8 cellular contexts compared by ENCODE assay signal in genomic region chr2:199458017-199458805, GRCh38. TPM values are rescaled to one million over a fixed set of nuclear protein-coding genes. Genes with fewer than 3 reads are reported as not detected.
DNase-seq lines count a peak whose midpoint lies in the region; ATAC-seq and TF ChIP-seq lines count a peak whose summit lies in the region.

No MANE protein-coding gene starts in this region.

- H4K5ac ChIP-seq in IMR-90 (ENCODE audit: low read depth, low read length), result no peak overlapping the region

- 0% methylated on average over 19 of the region's 75 CpGs; no CpG with 5 or more reads in 1 of the 2 experiments for WGBS in IMR-90 (ENCODE audit: extremely low coverage in 2 of 2, insufficient read length in 1 of 2), 2 experiments
- WGBS in esophagus, 2 donors, result 1 to 2% methylated on average over 41 to 75 of the region's 75 CpGs

- peak overlapping the region; percentile 90 to 99 for H3K4me3 Mint-ChIP-seq in CD14-positive monocyte
- peak overlapping the region; percentile 84 to 93 (median 90) for H3K4me3 Mint-ChIP-seq in nephron

- H2BK120ac ChIP-seq in IMR-90 (ENCODE audit: low read depth, low read length), result peak overlapping the region; percentile 32; the same call in 1 of the 2 replicates

- no peak overlapping the region for H2BK20ac ChIP-seq in IMR-90 (ENCODE audit: low read depth, low read length)

- H3K36me3 ChIP-seq in IMR-90 (ENCODE audit: control insufficient read depth, insufficient read depth, low read length) (no peaks in the 10 kb centered on the region), esophagus (ENCODE audit: control insufficient read depth in 2 of 2, insufficient read depth in 2 of 2, low read length in 1 of 2) (no peaks in the 10 kb centered on the region)

- H3K27ac Mint-ChIP-seq in CD14-positive monocyte (no peak overlapping the region), nephron (no peak overlapping the region)

- peak overlapping the region; percentile 16 for H3K56ac ChIP-seq in IMR-90 (ENCODE audit: extremely low read depth, insufficient read depth, low read length)

- DNase-seq in CD14-positive monocyte (ENCODE audit: low spot score) (no peak), IMR-90 (no peak), T1000 (lab: John Stamatoyannopoulos, UW) (peak; percentile 48)
- no peak for DNase-seq in stimulated activated CD4-positive, alpha-beta T cell treated with anti-CD3 and anti-CD28 coated beads, Interleukin-12 subunit alpha, Interleukin-12 subunit beta, amount 100 ng/mL, for 4 hours

- no peak overlapping the region for H3K23ac ChIP-seq in IMR-90 (ENCODE audit: low read depth, low read length)

- in situ Hi-C loops in IMR-90 (cut with MboI; ENCODE audit: low sequenced_read_pairs), result no loop called here

- TF ChIP-seq CTCF in CD14-positive monocyte (IDR thresholded peaks at IDR 0.05), result no peak
- TF ChIP-seq CTCF in IMR-90 (conservative IDR thresholded peaks at IDR 0.05; ENCODE audit: low read depth, low read length), result no peak
- TF ChIP-seq CTCF in nephron (IDR thresholded peaks at IDR 0.05; ENCODE audit: unreplicated experiment in 3 of 3), result no peak

- dilution Hi-C loops in IMR-90 (cut with HindIII; ENCODE audit: low sequenced_read_pairs, unreplicated experiment), result no loop called here

- H3K27me3 ChIP-seq in IMR-90 (ENCODE audit: control insufficient read depth, insufficient read depth, low read length) (no peaks in the 10 kb centered on the region; the same call in 1 of the 2 replicates), esophagus (ENCODE audit: control insufficient read depth in 1 of 2, insufficient read depth in 2 of 2, low read length in 2 of 2) (peaks cover 0 to 37% of the 10 kb centered on the region in 2 donors)

- POLR2A ChIA-PET in IMR-90 (lab: Charles Lee; ENCODE audit: unreplicated experiment), result no interaction called here

- H3K4me1 Mint-ChIP-seq in CD14-positive monocyte (peaks cover 51% of the 10 kb centered on the region), nephron (peaks cover 30% of the 10 kb centered on the region)

- peak overlapping the region; percentile 90 for H2AK9ac ChIP-seq in IMR-90 (replicated peaks; ENCODE audit: low read depth, low read length, poor library complexity)

- peak overlapping the region; percentile 78 for H3K4me3 ChIP-seq in IMR-90 (ENCODE audit: insufficient read depth, low read depth, low read length)
- H3K4me3 ChIP-seq in esophagus (ENCODE audit: low read depth in 1 of 2, low read length in 2 of 2), result peak overlapping the region; percentile 66 to 81

- H3K9me3 Mint-ChIP-seq in CD14-positive monocyte, result peaks cover 3 to 49% (median 37%) of the 10 kb centered on the region in 7 donors
- H3K9me3 Mint-ChIP-seq in nephron, result no peaks in the 10 kb centered on the region

- H3K4ac ChIP-seq in IMR-90 (ENCODE audit: low read depth, low read length), result peak overlapping the region; percentile 36; the same call in 1 of the 2 replicates

- no TSS peak for BruUV-seq in IMR-90 (replicated peaks; lab: Mats Ljungman, UMichigan)

- peak overlapping the region; percentile 95 for H3K4me2 ChIP-seq in IMR-90 (ENCODE audit: low read depth, low read length)

- no peaks in the 10 kb centered on the region; the same call in 1 of the 2 replicates for H3K4me1 ChIP-seq in IMR-90 (ENCODE audit: control insufficient read depth, insufficient read depth, low read length)
- H3K4me1 ChIP-seq in esophagus (ENCODE audit: control insufficient read depth in 2 of 2, insufficient read depth in 2 of 2, low read length in 1 of 2), result peaks cover 10 to 16% of the 10 kb centered on the region in 2 donors

- ATAC-seq in GM19043 (IDR thresholded peaks at IDR 0.05; ENCODE audit: low read depth, unreplicated experiment) (peak; percentile 12), IMR-90 (ENCODE audit: low read depth) (peak; percentile 7), HG03469 (IDR thresholded peaks at IDR 0.05; ENCODE audit: unreplicated experiment) (no peak)

- peak overlapping the region; percentile 76 for H2BK5ac ChIP-seq in IMR-90 (ENCODE audit: low read depth, low read length, poor library complexity, severe bottlenecking)

- H3K27me3 Mint-ChIP-seq in CD14-positive monocyte (ENCODE audit: low read depth in 3 of 3) (peaks cover 68 to 85% (median 78%) of the 10 kb centered on the region in 3 donors), nephron (ENCODE audit: low read depth) (peaks cover 90% of the 10 kb centered on the region)

- peak overlapping the region; percentile 27; the same call in 1 of the 2 replicates for H2AK5ac ChIP-seq in IMR-90 (ENCODE audit: low read depth, low read length)

- H3K9ac ChIP-seq in IMR-90 (ENCODE audit: low read depth, low read length), result peak overlapping the region; percentile 81

- H3K27ac ChIP-seq in IMR-90 (ENCODE audit: insufficient read depth, low read length) (peak overlapping the region; percentile 78), esophagus (ENCODE audit: low read depth in 2 of 2, low read length in 1 of 2) (peak overlapping the region in 1 of 2 donors; percentile 77)

- H3K18ac ChIP-seq in IMR-90 (ENCODE audit: low read depth, low read length), result peak overlapping the region; percentile 34; the same call in 1 of the 2 replicates

- peak overlapping the region; percentile 99 for H2AFZ ChIP-seq in IMR-90 (replicated peaks; ENCODE audit: low read length, poor library complexity)

- intact Hi-C loops in CD14-positive monocyte (cut with micrococcal nuclease), result no loop called here
- intact Hi-C loops in IMR-90 (cut with micrococcal nuclease), result loop anchor here (5.0 kb wide), 1 partner anchor 436 kb away; no protein-coding TSS in a partner anchor

- H3K9me3 ChIP-seq in IMR-90 (ENCODE audit: control insufficient read depth, insufficient read depth, low read length) (no peaks in the 10 kb centered on the region), esophagus (ENCODE audit: control insufficient read depth in 2 of 2, insufficient read depth in 1 of 2, low read depth in 1 of 2, low read length in 1 of 2) (peaks cover 2 to 6% of the 10 kb centered on the region in 2 donors)

- CTCF ChIA-PET in IMR-90 (lab: Yijun Ruan, JAX), result interaction anchor here (0.5 to 1.1 kb wide), 2 partner anchors 13 to 52 kb away, joined by 3 read pairs; no protein-coding TSS in a partner anchor

- no peak overlapping the region for H2BK15ac ChIP-seq in IMR-90 (ENCODE audit: low read depth, low read length)

- peak overlapping the region; percentile 72 for H3K14ac ChIP-seq in IMR-90 (replicated peaks; ENCODE audit: low read depth, low read length)

- H3K36me3 Mint-ChIP-seq in CD14-positive monocyte (peaks cover 3 to 16% of the 10 kb centered on the region in 2 donors), nephron (ENCODE audit: low read depth) (no peaks in the 10 kb centered on the region)

- TF ChIP-seq POLR2A in IMR-90 (IDR thresholded peaks at IDR 0.05; ENCODE audit: low read depth, low read length), result no peak

- no peaks in the 10 kb centered on the region for H4K20me1 ChIP-seq in IMR-90 (ENCODE audit: insufficient read depth, low read length)

- no peaks in the 10 kb centered on the region for H3K9me1 ChIP-seq in IMR-90 (ENCODE audit: insufficient read depth, low read length)

- H4K91ac ChIP-seq in IMR-90 (ENCODE audit: insufficient read depth, low read depth, low read length), result peak overlapping the region; percentile 35; the same call in 1 of the 2 replicates

- peak overlapping the region in 1 of 2 experiments; percentile 63; a peak in 3 of 4 replicates for H4K8ac ChIP-seq in IMR-90 (ENCODE audit: low read depth in 2 of 2, low read length in 2 of 2)

- peaks cover 11 to 23% of the 10 kb centered on the region in 2 experiments; a peak in 3 of 4 replicates for H3K79me1 ChIP-seq in IMR-90 (ENCODE audit: low read depth in 1 of 2, low read length in 2 of 2)

- TF ChIP-seq RAD21 in IMR-90 (IDR thresholded peaks at IDR 0.05; ENCODE audit: low read length), result no peak

TF ChIP-seq in IMR-90, 13 proteins besides CTCF, POLR2A, EP300 and RAD21:
- TF ChIP-seq MXI1 (IDR thresholded peaks at IDR 0.05; ENCODE audit: borderline replicate concordance, low read depth, low read length) (no peak), MAZ (IDR thresholded peaks at IDR 0.05; ENCODE audit: borderline replicate concordance, low read depth, low read length) (no peak), FOS (IDR thresholded peaks at IDR 0.05; ENCODE audit: low read depth, low read length) (no peak), RFX5 (IDR thresholded peaks at IDR 0.05; ENCODE audit: low read depth, low read length) (no peak), RCOR1 (IDR thresholded peaks at IDR 0.05; ENCODE audit: insufficient replicate concordance, low read length) (no peak), NFE2L2 (IDR thresholded peaks at IDR 0.05; ENCODE audit: low read depth, low read length) (no peak), MAFK (IDR thresholded peaks at IDR 0.05; ENCODE audit: low read depth, low read length) (no peak), SMC3 (IDR thresholded peaks at IDR 0.05; ENCODE audit: low read depth, low read length) (no peak), ELK1 (IDR thresholded peaks at IDR 0.05; ENCODE audit: borderline replicate concordance, low read depth, low read length) (no peak), BHLHE40 (IDR thresholded peaks at IDR 0.05; ENCODE audit: low read depth, low read length) (no peak), CEBPB (IDR thresholded peaks at IDR 0.05; ENCODE audit: low read depth, low read length) (no peak), CHD1 (IDR thresholded peaks at IDR 0.05; ENCODE audit: low read depth, low read length) (no peak), USF2 (IDR thresholded peaks at IDR 0.05; ENCODE audit: low read depth, low read length) (no peak)

RNA-seq across cellular contexts. Expression of gene SATB2, which starts 0.5 kb away (rescaled TPM):
- under 1 TPM; 0.13 to 0.14 TPM for polyA plus RNA-seq in CD14-positive monocyte
- total RNA-seq in IMR-90 (2012; rRNA removed), result 8.4 and 9.2 TPM in 2 replicates
- polyA plus RNA-seq in IMR-90 (2012; rRNA removed), result 6.2 and 7.4 TPM in 2 replicates
- polyA plus RNA-seq in IMR-90 (2012; cell fraction: cytosol; rRNA removed), result 3.4 and 3.9 TPM in 2 replicates
- polyA plus RNA-seq in IMR-90 (2012; cell fraction: nucleus; rRNA removed; ENCODE audit: low replicate concordance), result 20.7 and 32.9 TPM in 2 replicates
- under 1 TPM; 0.33 to 0.57 TPM for polyA plus RNA-seq in esophagus
